In the genomic region with DNA sequence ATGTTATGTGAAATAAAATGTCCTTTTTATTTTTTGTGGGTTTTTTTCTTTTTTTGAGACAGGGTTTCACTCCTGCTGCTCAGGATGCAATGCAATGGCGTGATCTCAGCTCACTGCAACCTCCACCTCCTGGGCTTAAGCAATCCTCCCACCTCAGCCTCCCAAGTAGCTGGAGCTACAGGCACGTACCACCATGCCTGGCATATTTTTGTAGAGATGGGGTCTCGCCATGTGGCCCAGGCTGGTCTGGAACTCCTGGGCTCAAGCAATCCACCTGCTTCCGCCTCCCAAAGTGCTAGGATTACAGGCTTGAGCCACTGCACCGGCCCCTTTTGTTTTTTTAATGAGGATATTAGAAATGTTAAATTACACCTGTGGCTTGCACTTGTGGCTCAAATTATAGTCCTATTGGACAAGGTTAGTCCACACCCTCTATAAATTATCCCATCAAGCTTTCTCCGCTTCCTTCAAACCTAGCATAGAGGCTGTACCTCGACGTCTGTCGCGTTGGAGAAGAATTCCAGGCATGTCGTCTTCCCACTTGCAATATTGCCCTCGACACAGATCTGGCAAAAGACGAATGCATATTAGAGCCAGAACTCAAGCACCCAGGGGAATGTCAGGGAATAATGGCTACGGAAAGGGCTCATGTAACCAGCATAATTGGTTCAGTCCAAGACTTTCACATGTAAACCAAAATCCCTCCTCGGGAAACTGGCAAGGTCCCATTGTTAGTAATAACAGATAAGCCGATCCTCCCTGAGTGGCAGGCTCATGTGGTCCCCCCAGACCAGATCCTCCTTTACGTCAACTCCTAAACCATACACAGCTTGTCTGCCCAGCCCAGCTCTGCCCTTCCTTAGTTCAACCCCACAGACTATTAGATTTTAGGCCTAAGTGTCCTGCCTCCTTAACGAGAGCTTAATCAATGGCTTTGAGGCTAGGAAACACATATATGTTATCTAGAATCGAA, we compare ENCODE assay signal across 16 cellular contexts. TPM values are rescaled to one million over a fixed set of nuclear protein-coding genes. Genes with fewer than 3 reads are reported as not detected.
"Had no signal": no experiment of that assay in that cellular context is flagged by ENCODE, and none has a peak within 500 bp of the region (broad histone marks: within the 10 kb centered on the region; RNA-seq: fewer than 3 reads in every experiment).

No MANE protein-coding gene starts in this region.

- H3K4me3 Mint-ChIP-seq: activated CD8-positive, alpha-beta memory T cell treated with anti-CD3 and anti-CD28 coated beads, Interleukin-2, amount 10 ng/mL, durations not matched to agents 7 days and 5 days; activated naive CD8-positive, alpha-beta T cell; activated T-cell treated with anti-CD3 and anti-CD28 coated beads, Interleukin-2, amount 50 U/mL, for 4 hours; stimulated activated naive CD8-positive, alpha-beta T cell treated with anti-CD3 and anti-CD28 coated beads, Interleukin-15, amount 100 ng/mL, for 72 hours had no signal

- H3K27ac Mint-ChIP-seq: activated CD8-positive, alpha-beta memory T cell treated with anti-CD3 and anti-CD28 coated beads, Interleukin-2, amount 10 ng/mL, durations not matched to agents 7 days and 5 days; activated naive CD8-positive, alpha-beta T cell; stimulated activated naive CD8-positive, alpha-beta T cell treated with anti-CD3 and anti-CD28 coated beads, Interleukin-15, amount 100 ng/mL, for 72 hours had no signal

- DNase-seq: activated CD4-positive, alpha-beta T cell treated with anti-CD3 and anti-CD28 coated beads, Interleukin-2, amount 50 U/mL, for 48 hours; activated CD8-positive, alpha-beta memory T cell treated with anti-CD3 and anti-CD28 coated beads, Interleukin-2, amount 10 ng/mL, durations not matched to agents 7 days and 5 days; activated gamma-delta T cell treated with Interleukin-2 at 50 U/mL for 16 hours; activated T-cell treated with anti-CD3 and anti-CD28 coated beads, Interleukin-2, amount 50 U/mL, for 4 hours; amniotic stem cell; caudate nucleus; islet precursor cell; stimulated activated CD4-positive, alpha-beta T cell treated with anti-CD3 and anti-CD28 coated beads, Interleukin-1b, Interleukin-23, amount 100 ng/mL, for 48 hours; stimulated activated naive CD8-positive, alpha-beta T cell treated with anti-CD3 and anti-CD28 coated beads, Interleukin-15, amount 100 ng/mL, for 72 hours; upper lobe of right lung had no signal

- H3K36me3 Mint-ChIP-seq: activated naive CD8-positive, alpha-beta T cell had no signal

- H3K27ac ChIP-seq: gastroesophageal sphincter, thoracic aorta, upper lobe of right lung had no signal

- H3K4me3 ChIP-seq: gastroesophageal sphincter, thoracic aorta, upper lobe of right lung had no signal

- H3K4me1 ChIP-seq: gastroesophageal sphincter, upper lobe of right lung had no signal

- H3K9me3 ChIP-seq: gastroesophageal sphincter, thoracic aorta, upper lobe of right lung had no signal

- H3K9me3 Mint-ChIP-seq: activated T-cell treated with anti-CD3 and anti-CD28 coated beads, Interleukin-2, amount 50 U/mL, for 4 hours; stimulated activated naive CD8-positive, alpha-beta T cell treated with anti-CD3 and anti-CD28 coated beads, Interleukin-15, amount 100 ng/mL, for 72 hours had no signal

- ATAC-seq: activated CD4-positive, CD25-positive, alpha-beta regulatory T cell treated with anti-CD3 and anti-CD28 coated beads, Interleukin-2, amount 50 U/mL, for 24 hours; activated CD8-positive, alpha-beta memory T cell treated with anti-CD3 and anti-CD28 coated beads, Interleukin-2, amount 10 ng/mL, durations not matched to agents 7 days and 5 days; activated T-cell treated with anti-CD3 and anti-CD28 coated beads, Interleukin-2, amount 50 U/mL, for 4 hours; gastroesophageal sphincter; stimulated activated naive CD8-positive, alpha-beta T cell treated with anti-CD3 and anti-CD28 coated beads, Interleukin-15, amount 100 ng/mL, for 72 hours; upper lobe of right lung had no signal

- H3K27me3 Mint-ChIP-seq: activated CD8-positive, alpha-beta memory T cell treated with anti-CD3 and anti-CD28 coated beads, Interleukin-2, amount 10 ng/mL, durations not matched to agents 7 days and 5 days; activated naive CD8-positive, alpha-beta T cell; stimulated activated naive CD8-positive, alpha-beta T cell treated with anti-CD3 and anti-CD28 coated beads, Interleukin-15, amount 100 ng/mL, for 72 hours had no signal

- H3K27me3 ChIP-seq: gastroesophageal sphincter, upper lobe of right lung had no signal

RNA-seq across cellular contexts. Expression of gene CMTM2, which starts 37.6 kb away (rescaled TPM):
- total RNA-seq: activated T-cell treated with anti-CD3 and anti-CD28 coated beads, Interleukin-2, amount 50 U/mL, for 4 hours; gastroesophageal sphincter; osteocyte; pulmonary artery endothelial cell had no signal
